16 cellular contexts compared by ENCODE assay signal in the genomic region with DNA sequence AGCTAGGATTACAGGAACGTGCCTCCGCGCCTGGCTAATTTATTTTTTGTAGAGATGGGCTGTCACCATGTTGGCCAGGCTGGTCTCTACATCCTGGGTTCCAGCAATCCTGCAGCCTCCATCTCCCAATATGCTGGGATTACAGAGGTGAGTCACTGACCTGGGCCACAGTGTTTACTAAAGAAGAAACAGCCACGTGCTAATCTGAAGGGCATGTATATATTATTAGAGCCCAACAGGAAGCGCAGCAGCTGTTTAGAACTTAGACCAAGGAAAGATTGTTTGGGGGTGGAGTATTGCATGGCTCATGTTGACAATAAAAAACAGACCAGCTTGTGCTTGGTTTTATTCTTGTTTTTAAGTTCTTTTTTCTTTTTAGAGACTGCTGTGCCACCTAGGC.
DNase-seq lines count a peak whose midpoint lies in the region; TF ChIP-seq lines count a peak whose summit lies in the region.
"Had no signal": no experiment of that assay in that cellular context is flagged by ENCODE, and none has a peak within 500 bp of the region (broad histone marks: within the 10 kb centered on the region; RNA-seq: fewer than 3 reads in every experiment).

No MANE protein-coding gene starts in this region.

- H3K4me3 ChIP-seq in AG10803 (ENCODE audit: low read length) (no peak overlapping the region), foreskin fibroblast (ENCODE audit: low read depth in 1 of 2, low read length in 2 of 2) (no peak overlapping the region)
- H3K4me3 ChIP-seq: ascending aorta, GM12878 had no signal

- peak; percentile 34 for DNase-seq in AG10803 (ENCODE audit: low read depth)
- DNase-seq in GM04504 (ENCODE audit: low read depth): peak; percentile 15
- DNase-seq in NCI-H69 (lab: John Stamatoyannopoulos, UW): peak; percentile 60
- peak; percentile 45 to 60 for DNase-seq in foreskin fibroblast
- no peak for DNase-seq in NCI-H446 (lab: John Stamatoyannopoulos, UW)
- DNase-seq in NCI-H1436 (lab: John Stamatoyannopoulos, UW): no peak
- DNase-seq in iPS-NIHi7 (ENCODE audit: extremely low spot score): no peak
- no peak for DNase-seq in anterior cingulate cortex (lab: John Stamatoyannopoulos, UW)
- DNase-seq: activated B cell treated with CpG ODN at 0.5 μM for 24 hours; activated effector memory CD4-positive, alpha-beta T cell treated with anti-CD3 and anti-CD28 coated beads, Interleukin-2, amount 50 U/mL, for 16 hours; C1 segment of cervical spinal cord; KG1; NCI-H526; T-cell had no signal

- no peak for TF ChIP-seq CTCF in AG10803 (conservative IDR thresholded peaks at IDR 0.05; ENCODE audit: low read length)
- TF ChIP-seq CTCF in foreskin fibroblast (IDR thresholded peaks at IDR 0.05; ENCODE audit: low read depth, low read length): no peak

Comparison
In these comparisons a context has a peak if more than half of its experiments do, and no peak if none do; other contexts are left out.
1. DNase-seq: peak in AG10803 (single experiment), GM04504 (single experiment), NCI-H69 (single experiment) and foreskin fibroblast (2 of 2); none in NCI-H446 (0 of 2), NCI-H1436 (single experiment), iPS-NIHi7 (single experiment) and anterior cingulate cortex (0 of 58).